ENCODE assay signal across 29 cellular contexts in the genomic region with DNA sequence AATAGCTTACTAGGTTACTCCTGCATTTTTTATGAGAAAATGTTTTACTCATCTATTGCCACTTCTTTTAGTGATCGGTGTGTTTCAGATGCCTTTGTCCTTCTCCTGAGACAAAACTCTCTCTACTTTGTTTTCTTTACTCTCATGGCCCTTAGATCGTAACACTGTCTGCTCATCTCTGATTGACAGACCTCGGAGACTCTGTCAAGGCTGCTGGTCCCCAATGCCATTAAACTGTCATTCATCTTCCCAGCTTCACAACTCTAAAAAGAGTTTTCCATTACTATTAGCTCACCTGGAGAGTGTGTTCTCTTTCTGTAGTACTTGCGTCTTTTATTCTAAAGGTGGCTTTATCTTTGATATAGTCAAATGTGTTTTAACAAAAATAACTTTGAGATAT.
"Had no signal": no experiment of that assay in that cellular context is flagged by ENCODE, and none has a peak within 500 bp of the region (broad histone marks: within the 10 kb centered on the region; RNA-seq: fewer than 3 reads in every experiment).

No MANE protein-coding gene starts in this region.

- DNase-seq: activated CD4-positive, alpha-beta T cell treated with anti-CD3 and anti-CD28 coated beads, Interleukin-2, amount 10 ng/mL, durations not matched to agents 24 days and 14 days; activated CD4-positive, alpha-beta T cell treated with anti-CD3 and anti-CD28 coated beads, Interleukin-2, amount 50 U/mL, for 4 hours; activated CD8-positive, alpha-beta T cell treated with anti-CD3 and anti-CD28 coated beads for 36 hours; activated effector memory CD4-positive, alpha-beta T cell treated with anti-CD3 and anti-CD28 coated beads, Interleukin-2, amount 50 U/mL, for 16 hours; activated naive CD4-positive, alpha-beta T cell; activated naive CD4-positive, alpha-beta T cell treated with anti-CD3 and anti-CD28 coated beads, Interleukin-2, amount 50 U/mL, for 16 hours; activated naive CD8-positive, alpha-beta T cell treated with anti-CD3 and anti-CD28 coated beads for 36 hours; activated T-cell treated with anti-CD3 and anti-CD28 coated beads, Interleukin-2, amount 50 U/mL, for 1 hour; activated T-cell treated with anti-CD3 and anti-CD28 coated beads, Interleukin-2, amount 50 U/mL, for 72 hours; amniotic stem cell; aorta; brain microvascular endothelial cell; Kasumi-1; KG1; MG63; NCI-H1048; NCI-H1105 treated with DMSO at 0.1 percent for 48 hours; NCI-H1436; NCI-H1694; NCI-H1930; NCI-H2081 treated with DMSO at 0.1 percent for 48 hours; NCI-H2171; NCI-H510A; NCI-H69; PC-3; Peyer's patch; RPMI8226; T1000 had no signal

- H3K27me3 ChIP-seq: brain microvascular endothelial cell, MG63, Peyer's patch had no signal

- H3K36me3 ChIP-seq: brain microvascular endothelial cell, MG63, Peyer's patch had no signal

- H3K9me3 ChIP-seq: MG63, Peyer's patch had no signal

- H3K27ac ChIP-seq: brain microvascular endothelial cell, Peyer's patch had no signal

- ATAC-seq: activated CD8-positive, alpha-beta T cell treated with anti-CD3 and anti-CD28 coated beads for 36 hours; activated T-cell treated with anti-CD3 and anti-CD28 coated beads, Interleukin-2, amount 50 U/mL, for 72 hours; activated T-helper 17 cell treated with anti-CD3 and anti-CD28 coated beads, Interleukin-2, amount 50 U/mL, for 72 hours; PC-3 had no signal

- H3K4me3 ChIP-seq: MG63, Peyer's patch had no signal

- H3K4me1 ChIP-seq: Peyer's patch had no signal
